16 cellular contexts compared by ENCODE assay signal in the genomic region with DNA sequence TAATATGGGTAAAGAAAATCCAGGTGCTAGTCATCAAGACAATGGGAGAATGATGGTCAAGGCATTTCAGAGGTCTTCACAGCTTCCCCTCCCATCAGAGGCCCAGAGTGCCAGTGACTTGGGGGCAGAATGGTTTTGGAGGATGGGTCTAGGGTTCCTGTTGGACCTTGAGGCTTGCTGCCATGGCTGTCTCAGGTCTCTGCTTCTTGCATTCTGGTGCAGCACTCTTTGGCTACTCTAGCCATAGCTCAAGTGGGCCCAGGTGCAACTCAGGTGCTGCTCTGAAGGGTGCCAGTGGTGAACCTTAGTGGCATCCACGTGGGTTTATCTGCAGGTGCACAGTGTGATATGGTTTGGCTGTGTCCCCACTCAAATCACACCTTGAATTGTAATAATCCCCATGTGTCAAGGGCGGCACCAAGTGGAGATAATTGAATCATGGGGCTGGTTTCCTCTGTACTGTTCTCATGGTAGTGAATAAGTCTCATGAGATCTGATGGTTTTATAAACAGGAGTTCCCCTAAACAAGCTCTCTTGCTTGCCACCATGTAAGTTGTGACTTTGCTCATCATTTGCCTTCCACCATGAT. TPM values are rescaled to one million over a fixed set of nuclear protein-coding genes. Genes with fewer than 3 reads are reported as not detected.
DNase-seq lines count a peak whose midpoint lies in the region; ATAC-seq, FAIRE-seq and TF ChIP-seq lines count a peak whose summit lies in the region.
"Had no signal": no experiment of that assay in that cellular context is flagged by ENCODE, and none has a peak within 500 bp of the region (broad histone marks: within the 10 kb centered on the region; RNA-seq: fewer than 3 reads in every experiment).

No MANE protein-coding gene starts in this region.

- in situ Hi-C loops in Panc1 (cut with HindIII; ENCODE audit: low pct_unique_long_range_greater_than_20kb, low sequenced_read_pairs), result no loop called here

- ATAC-seq in Panc1, result no peak
- no peak for ATAC-seq in HG03159 (IDR thresholded peaks at IDR 0.05; ENCODE audit: unreplicated experiment)
- ATAC-seq: foreskin keratinocyte had no signal

- no peaks in the 10 kb centered on the region for H3K4me1 ChIP-seq in Panc1 (ENCODE audit: control insufficient read depth, insufficient read depth, low read length)
- H3K4me1 ChIP-seq: BLaER1 treated with 17β-estradiol and CSF1 and Interleukin-3, amounts not matched to agents 10 nM and 100 nM; foreskin keratinocyte; neural progenitor cell had no signal

- no peak overlapping the region for H3K4me3 ChIP-seq in NB4 (ENCODE audit: low read depth, low read length)
- no peak overlapping the region for H3K4me3 ChIP-seq in Panc1 (ENCODE audit: low read depth in 2 of 2, low read length in 2 of 2)
- no peak overlapping the region for H3K4me3 ChIP-seq in MG63
- H3K4me3 ChIP-seq: BLaER1 treated with 17β-estradiol and CSF1 and Interleukin-3, amounts not matched to agents 10 nM and 100 nM; neural progenitor cell had no signal

- intact Hi-C loops in Panc1 (cut with micrococcal nuclease; ENCODE audit: unreplicated experiment), result no loop called here

- no peak for TF ChIP-seq POLR2A in NB4 (IDR thresholded peaks at IDR 0.05; ENCODE audit: extremely low read depth, insufficient read length)

- peak; percentile 41; the same call in 2 of the 3 replicates for TF ChIP-seq CTCF in GM12872 (IDR thresholded peaks at IDR 0.05; ENCODE audit: insufficient read depth, low read depth, low read length)
- no peak for TF ChIP-seq CTCF in NB4 (IDR thresholded peaks at IDR 0.05; ENCODE audit: low read depth, low read length)
- peak; percentile 22; the same call in 1 of the 2 replicates for TF ChIP-seq CTCF in Panc1 (IDR thresholded peaks at IDR 0.05)

- POLR2A ChIA-PET in Panc1 (lab: Charles Lee), result no interaction called here

- H3K9me3 ChIP-seq in Panc1 (ENCODE audit: control insufficient read depth, insufficient read depth, low read depth, low read length) (no peaks in the 10 kb centered on the region), MG63 (no peaks in the 10 kb centered on the region)
- H3K9me3 ChIP-seq: BLaER1 treated with 17β-estradiol and CSF1 and Interleukin-3, amounts not matched to agents 10 nM and 100 nM had no signal

- peak; percentile 28 for DNase-seq in COLO668 (lab: John Stamatoyannopoulos, UW; ENCODE audit: unreplicated experiment)
- DNase-seq in NB4 (ENCODE audit: low read depth), result peak; percentile 8
- no peak for DNase-seq in Panc1 (ENCODE audit: low read depth, low spot score)
- DNase-seq in HTR-8/SVneo (ENCODE audit: insufficient read length, low spot score), result no peak
- no peak for DNase-seq in cerebellum (ENCODE audit: low spot score)
- DNase-seq in MG63, result no peak
- DNase-seq: brain microvascular endothelial cell; effector memory CD4-positive, alpha-beta T cell; foreskin keratinocyte; NK-92 treated with Interleukin-12 subunit alpha and Interleukin-12 subunit beta, amount 100 ng/mL, for 24 hours had no signal

- no peak for FAIRE-seq in HTR-8/SVneo (lab: Jason Lieb, UNC)

- CTCF ChIA-PET in Panc1 (lab: Charles Lee), result no interaction called here

- H3K27me3 ChIP-seq in Panc1 (ENCODE audit: control insufficient read depth, insufficient read depth, low read length), result no peaks in the 10 kb centered on the region
- H3K27me3 ChIP-seq in MG63, result no peaks in the 10 kb centered on the region
- H3K27me3 ChIP-seq: BLaER1 treated with 17β-estradiol and CSF1 and Interleukin-3, amounts not matched to agents 10 nM and 100 nM; brain microvascular endothelial cell; foreskin keratinocyte; neural progenitor cell had no signal

- no peaks in the 10 kb centered on the region for H3K36me3 ChIP-seq in Panc1 (ENCODE audit: control insufficient read depth, insufficient read depth, low read length)
- no peaks in the 10 kb centered on the region for H3K36me3 ChIP-seq in MG63
- H3K36me3 ChIP-seq: BLaER1 treated with 17β-estradiol and CSF1 and Interleukin-3, amounts not matched to agents 10 nM and 100 nM; brain microvascular endothelial cell; neural progenitor cell had no signal

- no TSS peak for BruUV-seq in Panc1 (replicated peaks; lab: Mats Ljungman, UMichigan)

- no peak overlapping the region for H3K27ac ChIP-seq in Panc1 (ENCODE audit: low read length)
- H3K27ac ChIP-seq: BLaER1 treated with 17β-estradiol and CSF1 and Interleukin-3, amounts not matched to agents 10 nM and 100 nM; brain microvascular endothelial cell; foreskin keratinocyte; neural progenitor cell had no signal

RNA-seq across cellular contexts. Expression of a gene that starts 48.5 kb away (rescaled TPM):
- total RNA-seq in Panc1 (2021; ENCODE audit: unreplicated experiment) (0.23 TPM), cerebellum (5.3 TPM)
- not detected for polyA plus RNA-seq in Panc1 (2012; ENCODE audit: insufficient read length)
- total RNA-seq in MG63 (2014; rRNA removed; shearing (Covaris generic); ENCODE audit: low replicate concordance), result not detected in 2 replicates
- total RNA-seq: G401 had no signal
- polyA plus RNA-seq: IgD-negative memory B cell had no signal

Comparison
In these comparisons a context has a peak if more than half of its experiments do, and no peak if none do; other contexts are left out.
1. DNase-seq: peak in COLO668 (single experiment) and NB4 (single experiment); none in Panc1 (single experiment), HTR-8/SVneo (single experiment), cerebellum (single experiment) and MG63 (single experiment).